Comparison of ENCODE assay signal across 1 cellular context in the genomic region with DNA sequence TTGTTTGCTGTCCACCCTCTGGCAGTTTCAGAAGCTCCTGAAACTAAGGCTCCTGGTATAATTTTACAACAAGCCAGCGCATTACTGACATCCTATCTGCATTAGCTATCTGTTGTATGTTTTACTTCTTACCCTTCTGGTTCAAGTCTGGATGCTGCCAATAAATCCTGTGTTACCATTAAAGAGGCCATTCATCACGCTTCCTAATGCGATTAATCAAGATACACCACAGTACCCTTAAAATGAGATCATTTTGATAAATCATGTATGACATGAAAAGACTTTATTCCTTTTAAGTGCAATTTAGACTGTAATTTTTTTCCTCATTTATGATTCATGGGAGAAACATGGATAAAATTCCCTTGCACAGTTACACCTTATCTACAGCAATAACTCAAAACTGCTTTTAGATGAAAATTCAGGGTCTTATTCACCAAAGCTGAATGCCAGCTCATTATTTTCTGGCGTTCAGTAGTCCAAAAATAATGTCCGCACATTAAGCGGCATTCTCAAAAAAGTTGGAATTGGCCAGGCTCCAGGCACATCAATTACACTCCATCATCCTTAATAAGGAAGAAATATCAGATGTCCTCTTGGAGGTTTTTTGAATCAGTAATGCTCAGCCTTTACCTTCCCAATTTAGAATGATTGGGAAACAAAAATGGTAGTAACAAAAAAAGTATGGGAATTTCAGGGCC.
TF ChIP-seq lines count a peak whose summit lies in the region.

No MANE protein-coding gene starts in this region.

TF ChIP-seq in SK-N-SH, 30 proteins besides CTCF, POLR2A, EP300 and RAD21 (continued from another document):
- TF ChIP-seq, protein P1, sequence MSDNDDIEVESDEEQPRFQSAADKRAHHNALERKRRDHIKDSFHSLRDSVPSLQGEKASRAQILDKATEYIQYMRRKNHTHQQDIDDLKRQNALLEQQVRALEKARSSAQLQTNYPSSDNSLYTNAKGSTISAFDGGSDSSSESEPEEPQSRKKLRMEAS (IDR thresholded peaks at IDR 0.05; ENCODE audit: low read depth) = peak; percentile 60; the same call in 1 of the 2 replicates
- TF ChIP-seq SMC3 (IDR thresholded peaks at IDR 0.05; ENCODE audit: low read depth, low read length) = peak; percentile 25; the same call in 1 of the 2 replicates
- TF ChIP-seq TAF1 (IDR thresholded peaks at IDR 0.05; ENCODE audit: borderline replicate concordance, low read depth, low read length) = peak; percentile 27; the same call in 1 of the 2 replicates
- peak; percentile 94 for TF ChIP-seq SIN3A (IDR thresholded peaks at IDR 0.05; ENCODE audit: borderline replicate concordance, low read depth, low read length)
- TF ChIP-seq, protein P2, sequence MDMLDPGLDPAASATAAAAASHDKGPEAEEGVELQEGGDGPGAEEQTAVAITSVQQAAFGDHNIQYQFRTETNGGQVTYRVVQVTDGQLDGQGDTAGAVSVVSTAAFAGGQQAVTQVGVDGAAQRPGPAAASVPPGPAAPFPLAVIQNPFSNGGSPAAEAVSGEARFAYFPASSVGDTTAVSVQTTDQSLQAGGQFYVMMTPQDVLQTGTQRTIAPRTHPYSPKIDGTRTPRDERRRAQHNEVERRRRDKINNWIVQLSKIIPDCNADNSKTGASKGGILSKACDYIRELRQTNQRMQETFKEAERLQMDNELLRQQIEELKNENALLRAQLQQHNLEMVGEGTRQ (IDR thresholded peaks at IDR 0.05; ENCODE audit: borderline replicate concordance, low read depth, low read length) = no peak
- TF ChIP-seq, protein P3, sequence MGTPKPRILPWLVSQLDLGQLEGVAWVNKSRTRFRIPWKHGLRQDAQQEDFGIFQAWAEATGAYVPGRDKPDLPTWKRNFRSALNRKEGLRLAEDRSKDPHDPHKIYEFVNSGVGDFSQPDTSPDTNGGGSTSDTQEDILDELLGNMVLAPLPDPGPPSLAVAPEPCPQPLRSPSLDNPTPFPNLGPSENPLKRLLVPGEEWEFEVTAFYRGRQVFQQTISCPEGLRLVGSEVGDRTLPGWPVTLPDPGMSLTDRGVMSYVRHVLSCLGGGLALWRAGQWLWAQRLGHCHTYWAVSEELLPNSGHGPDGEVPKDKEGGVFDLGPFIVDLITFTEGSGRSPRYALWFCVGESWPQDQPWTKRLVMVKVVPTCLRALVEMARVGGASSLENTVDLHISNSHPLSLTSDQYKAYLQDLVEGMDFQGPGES (IDR thresholded peaks at IDR 0.05; ENCODE audit: low read depth, low read length) = no peak
- TF ChIP-seq, protein P4, sequence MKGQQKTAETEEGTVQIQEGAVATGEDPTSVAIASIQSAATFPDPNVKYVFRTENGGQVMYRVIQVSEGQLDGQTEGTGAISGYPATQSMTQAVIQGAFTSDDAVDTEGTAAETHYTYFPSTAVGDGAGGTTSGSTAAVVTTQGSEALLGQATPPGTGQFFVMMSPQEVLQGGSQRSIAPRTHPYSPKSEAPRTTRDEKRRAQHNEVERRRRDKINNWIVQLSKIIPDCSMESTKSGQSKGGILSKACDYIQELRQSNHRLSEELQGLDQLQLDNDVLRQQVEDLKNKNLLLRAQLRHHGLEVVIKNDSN (IDR thresholded peaks at IDR 0.05; ENCODE audit: borderline replicate concordance, low read depth) = no peak
- TF ChIP-seq, protein P5, sequence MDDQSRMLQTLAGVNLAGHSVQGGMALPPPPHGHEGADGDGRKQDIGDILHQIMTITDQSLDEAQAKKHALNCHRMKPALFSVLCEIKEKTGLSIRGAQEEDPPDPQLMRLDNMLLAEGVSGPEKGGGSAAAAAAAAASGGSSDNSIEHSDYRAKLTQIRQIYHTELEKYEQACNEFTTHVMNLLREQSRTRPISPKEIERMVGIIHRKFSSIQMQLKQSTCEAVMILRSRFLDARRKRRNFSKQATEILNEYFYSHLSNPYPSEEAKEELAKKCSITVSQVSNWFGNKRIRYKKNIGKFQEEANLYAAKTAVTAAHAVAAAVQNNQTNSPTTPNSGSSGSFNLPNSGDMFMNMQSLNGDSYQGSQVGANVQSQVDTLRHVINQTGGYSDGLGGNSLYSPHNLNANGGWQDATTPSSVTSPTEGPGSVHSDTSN (IDR thresholded peaks at IDR 0.05) = peak; percentile 97
- TF ChIP-seq FOXM1 (IDR thresholded peaks at IDR 0.05; ENCODE audit: low read depth) = peak; percentile 99
- TF ChIP-seq GABPA (IDR thresholded peaks at IDR 0.05; ENCODE audit: low read depth) = peak; percentile 42
- peak; percentile 64 for TF ChIP-seq RCOR1 (IDR thresholded peaks at IDR 0.05; ENCODE audit: low read length)
- no peak for TF ChIP-seq MXI1 (IDR thresholded peaks at IDR 0.05; ENCODE audit: low read depth, low read length)
- peak; percentile 85; the same call in 1 of the 2 replicates for TF ChIP-seq FOSL2 (IDR thresholded peaks at IDR 0.05; ENCODE audit: borderline replicate concordance, low read depth)
- TF ChIP-seq NFIC (IDR thresholded peaks at IDR 0.05; ENCODE audit: borderline replicate concordance) = peak; percentile 93
- peak; percentile 99 for TF ChIP-seq TCF12 (IDR thresholded peaks at IDR 0.05)
- TF ChIP-seq RFX5 (IDR thresholded peaks at IDR 0.05; ENCODE audit: low read length) = no peak
